ENCODE assay signal across 10 cellular contexts in genomic region chr18:13513015-13513414, GRCh38.
DNase-seq lines count a peak whose midpoint lies in the region; ATAC-seq and TF ChIP-seq lines count a peak whose summit lies in the region.
"Had no signal": no experiment of that assay in that cellular context is flagged by ENCODE, and none has a peak within 500 bp of the region (broad histone marks: within the 10 kb centered on the region; RNA-seq: fewer than 3 reads in every experiment).

No MANE protein-coding gene starts in this region.

- H3K27me3 Mint-ChIP-seq in GM23338 (ENCODE audit: insufficient read depth, low read depth, poor library complexity): peaks cover 3% of the 10 kb centered on the region

- no peak overlapping the region for H3K4me2 ChIP-seq in GM23338

- no peaks in the 10 kb centered on the region for H3K9me2 ChIP-seq in GM23338 (ENCODE audit: insufficient read depth)

- ATAC-seq in GM23338 (peak; percentile 50; the same call in 1 of the 3 replicates), psoas muscle (peak; percentile 96 to 98 (median 98)), HG03280 (IDR thresholded peaks at IDR 0.05; ENCODE audit: unreplicated experiment) (no peak), HG02852 (IDR thresholded peaks at IDR 0.05; ENCODE audit: unreplicated experiment) (no peak), HG03469 (IDR thresholded peaks at IDR 0.05; ENCODE audit: unreplicated experiment) (no peak)

- TF ChIP-seq CTCF in GM23338 (conservative IDR thresholded peaks at IDR 0.05; ENCODE audit: low read depth in 2 of 2) (no peak), choroid plexus epithelial cell (conservative IDR thresholded peaks at IDR 0.05; ENCODE audit: low read depth, low read length) (no peak), psoas muscle (IDR thresholded peaks at IDR 0.05) (no peak)

- H3K9me3 ChIP-seq in psoas muscle: no peaks in the 10 kb centered on the region

- H3F3A ChIP-seq in GM23338 (replicated peaks; ENCODE audit: low read depth): no peaks in the 10 kb centered on the region

- H2AFZ ChIP-seq in GM23338: no peak overlapping the region

- H3K36me3 Mint-ChIP-seq in GM23338 (ENCODE audit: low read depth): no peaks in the 10 kb centered on the region

- H3K79me2 ChIP-seq in GM23338 (replicated peaks; ENCODE audit: insufficient read depth): no peaks in the 10 kb centered on the region

- H3K4me1 ChIP-seq in GM23338 (ENCODE audit: insufficient read depth): no peaks in the 10 kb centered on the region
- peaks cover 64% of the 10 kb centered on the region for H3K4me1 ChIP-seq in psoas muscle

- H3K27me3 ChIP-seq in GM23338 (ENCODE audit: insufficient read depth) (no peaks in the 10 kb centered on the region), psoas muscle (ENCODE audit: insufficient read depth in 3 of 3, low read length in 2 of 3) (no peaks in the 10 kb centered on the region)

- H3K36me3 ChIP-seq in GM23338 (ENCODE audit: insufficient read depth) (no peaks in the 10 kb centered on the region), psoas muscle (ENCODE audit: insufficient read depth in 1 of 2, low read depth in 1 of 2) (no peaks in the 10 kb centered on the region)

- H3K4me1 Mint-ChIP-seq in GM23338: peaks cover 7% of the 10 kb centered on the region; the same call in 1 of the 3 replicates

- H3K4me3 Mint-ChIP-seq in GM23338: no peak overlapping the region

- H3K4me3 ChIP-seq in GM23338: no peak overlapping the region
- no peak overlapping the region for H3K4me3 ChIP-seq in choroid plexus epithelial cell (ENCODE audit: low read depth, low read length)
- no peak overlapping the region for H3K4me3 ChIP-seq in psoas muscle

- intact Hi-C loops in psoas muscle (cut with DNase I): loop anchor here in 1 of 2 donors (2.0 kb wide), 1 partner anchor 290 kb away; no protein-coding TSS in a partner anchor

- peaks cover 2% of the 10 kb centered on the region; the same call in 1 of the 3 replicates for H3K9me3 Mint-ChIP-seq in GM23338

- H3K27ac Mint-ChIP-seq in GM23338: no peak overlapping the region

- no peak for DNase-seq in GM23338 (ENCODE audit: low spot score)
- DNase-seq in NCI-H2171 treated with DMSO at 0.1 percent for 48 hours (lab: John Stamatoyannopoulos, UW): peak; percentile 72
- peak; percentile 23 for DNase-seq in choroid plexus epithelial cell (ENCODE audit: low read depth)
- DNase-seq in psoas muscle: peak; percentile 34 to 81
- DNase-seq in SKM-1 treated with dmso at 0.1 percent for 144 hours (lab: John Stamatoyannopoulos, UW; ENCODE audit: unreplicated experiment): no peak
- DNase-seq: NK-92 treated with Interleukin-12 subunit alpha and Interleukin-12 subunit beta, amount 100 ng/mL, for 24 hours had no signal

- WGBS in psoas muscle, 3 donors: 12 to 28% (median 18%) methylated on average over 4 of the region's 4 CpGs

- no peaks in the 10 kb centered on the region for H4K20me1 ChIP-seq in GM23338 (replicated peaks; ENCODE audit: insufficient read depth)

- H3K27ac ChIP-seq in GM23338 (ENCODE audit: low read depth) (no peak overlapping the region), psoas muscle (peak overlapping the region; percentile 88)
- H3K27ac ChIP-seq: epithelial cell of prostate had no signal

TF ChIP-seq in GM23338, 12 proteins besides CTCF, POLR2A, EP300 and RAD21 (continues in another document):
- TF ChIP-seq CREB1 (CRISPR knock-in tag; IDR thresholded peaks at IDR 0.05; ENCODE audit: low read depth) (no peak), NANOG (IDR thresholded peaks at IDR 0.05; ENCODE audit: borderline replicate concordance) (no peak), ZNF331 (CRISPR knock-in tag; IDR thresholded peaks at IDR 0.05; ENCODE audit: low read depth) (no peak), JUNB (IDR thresholded peaks at IDR 0.05; ENCODE audit: unreplicated experiment) (no peak), POLR2AphosphoS5 (IDR thresholded peaks at IDR 0.05; ENCODE audit: low read depth) (no peak), EZH2phosphoT487 (IDR thresholded peaks at IDR 0.05; ENCODE audit: unreplicated experiment) (no peak), STAT1 (IDR thresholded peaks at IDR 0.05; ENCODE audit: unreplicated experiment) (no peak), REST (IDR thresholded peaks at IDR 0.05; ENCODE audit: unreplicated experiment) (no peak)
- TF ChIP-seq, protein P1, sequence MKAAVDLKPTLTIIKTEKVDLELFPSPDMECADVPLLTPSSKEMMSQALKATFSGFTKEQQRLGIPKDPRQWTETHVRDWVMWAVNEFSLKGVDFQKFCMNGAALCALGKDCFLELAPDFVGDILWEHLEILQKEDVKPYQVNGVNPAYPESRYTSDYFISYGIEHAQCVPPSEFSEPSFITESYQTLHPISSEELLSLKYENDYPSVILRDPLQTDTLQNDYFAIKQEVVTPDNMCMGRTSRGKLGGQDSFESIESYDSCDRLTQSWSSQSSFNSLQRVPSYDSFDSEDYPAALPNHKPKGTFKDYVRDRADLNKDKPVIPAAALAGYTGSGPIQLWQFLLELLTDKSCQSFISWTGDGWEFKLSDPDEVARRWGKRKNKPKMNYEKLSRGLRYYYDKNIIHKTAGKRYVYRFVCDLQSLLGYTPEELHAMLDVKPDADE (IDR thresholded peaks at IDR 0.05): no peak

Comparison
In these comparisons a context has a peak if more than half of its experiments do, and no peak if none do; other contexts are left out.
1. ATAC-seq: peak in GM23338 (single experiment) and psoas muscle (4 of 4); none in HG03280 (single experiment), HG02852 (single experiment) and HG03469 (single experiment).
2. DNase-seq: peak in NCI-H2171 treated with DMSO at 0.1 percent for 48 hours (single experiment), choroid plexus epithelial cell (single experiment) and psoas muscle (2 of 2); none in GM23338 (single experiment) and SKM-1 treated with dmso at 0.1 percent for 144 hours (single experiment).